In the genomic region with DNA sequence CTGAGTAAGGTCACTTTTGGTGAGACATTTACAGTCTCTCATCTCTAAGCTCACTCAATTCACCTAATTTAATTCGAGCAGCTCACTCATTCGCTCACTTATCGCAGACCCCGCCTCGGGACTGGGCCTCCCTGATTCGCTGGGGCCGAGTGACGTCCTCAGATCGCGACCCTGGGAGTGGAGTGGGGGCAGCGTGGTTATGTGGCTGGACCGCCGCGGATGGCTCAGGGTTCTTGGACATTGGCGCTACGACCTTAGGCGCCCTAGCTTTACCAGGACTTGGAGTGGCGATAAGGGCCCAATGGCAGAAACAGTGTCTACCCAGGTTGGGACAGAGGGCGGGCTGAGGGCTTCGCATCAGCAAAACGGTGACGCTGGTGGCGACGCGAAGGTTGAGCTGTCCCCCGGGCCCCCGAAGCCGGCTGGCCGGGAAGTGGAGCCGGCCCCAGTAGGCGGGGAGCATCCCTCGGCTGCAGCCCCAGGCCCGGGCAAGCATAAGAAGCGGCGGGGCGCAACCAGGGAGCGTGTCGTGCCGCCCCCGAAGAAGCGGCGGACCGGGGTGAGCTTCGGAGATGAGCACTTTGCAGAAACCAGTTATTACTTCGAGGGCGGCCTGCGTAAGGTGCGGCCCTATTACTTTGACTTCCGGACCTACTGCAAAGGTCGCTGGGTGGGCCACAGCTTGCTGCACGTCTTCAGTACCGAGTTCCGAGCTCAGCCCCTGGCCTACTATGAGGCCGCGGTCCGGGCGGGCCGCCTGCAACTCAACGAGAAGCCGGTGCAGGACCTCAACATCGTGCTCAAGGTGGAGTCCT, we compare ENCODE assay signal across 1 cellular context.
TF ChIP-seq lines count a peak whose summit lies in the region.

A gene with protein sequence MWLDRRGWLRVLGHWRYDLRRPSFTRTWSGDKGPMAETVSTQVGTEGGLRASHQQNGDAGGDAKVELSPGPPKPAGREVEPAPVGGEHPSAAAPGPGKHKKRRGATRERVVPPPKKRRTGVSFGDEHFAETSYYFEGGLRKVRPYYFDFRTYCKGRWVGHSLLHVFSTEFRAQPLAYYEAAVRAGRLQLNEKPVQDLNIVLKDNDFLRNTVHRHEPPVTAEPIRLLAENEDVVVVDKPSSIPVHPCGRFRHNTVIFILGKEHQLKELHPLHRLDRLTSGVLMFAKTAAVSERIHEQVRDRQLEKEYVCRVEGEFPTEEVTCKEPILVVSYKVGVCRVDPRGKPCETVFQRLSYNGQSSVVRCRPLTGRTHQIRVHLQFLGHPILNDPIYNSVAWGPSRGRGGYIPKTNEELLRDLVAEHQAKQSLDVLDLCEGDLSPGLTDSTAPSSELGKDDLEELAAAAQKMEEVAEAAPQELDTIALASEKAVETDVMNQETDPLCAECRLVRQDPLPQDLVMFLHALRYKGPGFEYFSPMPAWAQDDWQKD (plus strand): TSS at position 161 of the 815 bp plus-strand sequence. CDS start 39 bp downstream, at position 200.

TF ChIP-seq in HepG2, 621 proteins besides CTCF, POLR2A, EP300 and RAD21 (continued from another document and continues in another):
- TF ChIP-seq, protein P1, sequence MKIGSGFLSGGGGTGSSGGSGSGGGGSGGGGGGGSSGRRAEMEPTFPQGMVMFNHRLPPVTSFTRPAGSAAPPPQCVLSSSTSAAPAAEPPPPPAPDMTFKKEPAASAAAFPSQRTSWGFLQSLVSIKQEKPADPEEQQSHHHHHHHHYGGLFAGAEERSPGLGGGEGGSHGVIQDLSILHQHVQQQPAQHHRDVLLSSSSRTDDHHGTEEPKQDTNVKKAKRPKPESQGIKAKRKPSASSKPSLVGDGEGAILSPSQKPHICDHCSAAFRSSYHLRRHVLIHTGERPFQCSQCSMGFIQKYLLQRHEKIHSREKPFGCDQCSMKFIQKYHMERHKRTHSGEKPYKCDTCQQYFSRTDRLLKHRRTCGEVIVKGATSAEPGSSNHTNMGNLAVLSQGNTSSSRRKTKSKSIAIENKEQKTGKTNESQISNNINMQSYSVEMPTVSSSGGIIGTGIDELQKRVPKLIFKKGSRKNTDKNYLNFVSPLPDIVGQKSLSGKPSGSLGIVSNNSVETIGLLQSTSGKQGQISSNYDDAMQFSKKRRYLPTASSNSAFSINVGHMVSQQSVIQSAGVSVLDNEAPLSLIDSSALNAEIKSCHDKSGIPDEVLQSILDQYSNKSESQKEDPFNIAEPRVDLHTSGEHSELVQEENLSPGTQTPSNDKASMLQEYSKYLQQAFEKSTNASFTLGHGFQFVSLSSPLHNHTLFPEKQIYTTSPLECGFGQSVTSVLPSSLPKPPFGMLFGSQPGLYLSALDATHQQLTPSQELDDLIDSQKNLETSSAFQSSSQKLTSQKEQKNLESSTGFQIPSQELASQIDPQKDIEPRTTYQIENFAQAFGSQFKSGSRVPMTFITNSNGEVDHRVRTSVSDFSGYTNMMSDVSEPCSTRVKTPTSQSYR (CRISPR knock-in tag; IDR thresholded peaks at IDR 0.05; ENCODE audit: borderline replicate concordance), result peak; percentile 94
- TF ChIP-seq ZNF543 (CRISPR knock-in tag; IDR thresholded peaks at IDR 0.05) (0 out of 2 replicates have a peak, but pooled peaks have one; percentile 60), HCFC1 (IDR thresholded peaks at IDR 0.05; ENCODE audit: low read depth, low read length) (peak; percentile 63), DNMT1 (CRISPR knock-in tag; IDR thresholded peaks at IDR 0.05) (no peak), ADNP (CRISPR knock-in tag; IDR thresholded peaks at IDR 0.05) (no peak), NR2F6 (IDR thresholded peaks at IDR 0.05) (no peak), NR2F6 (CRISPR knock-in tag; IDR thresholded peaks at IDR 0.05) (0 out of 2 replicates have a peak, but pooled peaks have one; percentile 44), ATF7 (IDR thresholded peaks at IDR 0.05) (no peak), ATF7 (CRISPR knock-in tag; IDR thresholded peaks at IDR 0.05) (0 out of 2 replicates have a peak, but pooled peaks have one; percentile 37), CHD2 (IDR thresholded peaks at IDR 0.05; ENCODE audit: low read depth, low read length) (0 out of 2 replicates have a peak, but pooled peaks have one; percentile 51), HDAC2 (CRISPR knock-in tag; IDR thresholded peaks at IDR 0.05) (peak; percentile 84), ZNF878 (CRISPR knock-in tag; IDR thresholded peaks at IDR 0.05) (peak; percentile 60; the same call in 1 of the 2 replicates), SALL1 (CRISPR knock-in tag; IDR thresholded peaks at IDR 0.05) (peak; percentile 81), YEATS4 (CRISPR knock-in tag; IDR thresholded peaks at IDR 0.05; ENCODE audit: borderline replicate concordance) (peak; percentile 80; the same call in 1 of the 2 replicates), TCF7L2 (IDR thresholded peaks at IDR 0.05; ENCODE audit: low read depth, low read length) (no peak), KDM6A (CRISPR knock-in tag; IDR thresholded peaks at IDR 0.05; ENCODE audit: low read depth) (no peak), MED1 (CRISPR knock-in tag; IDR thresholded peaks at IDR 0.05) (peak; percentile 47; the same call in 1 of the 2 replicates), IRF2 (CRISPR knock-in tag; IDR thresholded peaks at IDR 0.05) (peak; percentile 91), SNAPC2 (CRISPR knock-in tag; IDR thresholded peaks at IDR 0.05) (peak; percentile 51; the same call in 1 of the 2 replicates), XRCC5 (optimal IDR thresholded peaks at IDR 0.05; ENCODE audit: low read length) (no peak), ZMYM4 (CRISPR knock-in tag; IDR thresholded peaks at IDR 0.05) (peak; percentile 94), NFYB (CRISPR knock-in tag; IDR thresholded peaks at IDR 0.05) (peak; percentile 83), HNF4A (CRISPR knock-in tag; IDR thresholded peaks at IDR 0.05) (0 out of 2 replicates have a peak, but pooled peaks have one; percentile 21)
- TF ChIP-seq, protein P2, sequence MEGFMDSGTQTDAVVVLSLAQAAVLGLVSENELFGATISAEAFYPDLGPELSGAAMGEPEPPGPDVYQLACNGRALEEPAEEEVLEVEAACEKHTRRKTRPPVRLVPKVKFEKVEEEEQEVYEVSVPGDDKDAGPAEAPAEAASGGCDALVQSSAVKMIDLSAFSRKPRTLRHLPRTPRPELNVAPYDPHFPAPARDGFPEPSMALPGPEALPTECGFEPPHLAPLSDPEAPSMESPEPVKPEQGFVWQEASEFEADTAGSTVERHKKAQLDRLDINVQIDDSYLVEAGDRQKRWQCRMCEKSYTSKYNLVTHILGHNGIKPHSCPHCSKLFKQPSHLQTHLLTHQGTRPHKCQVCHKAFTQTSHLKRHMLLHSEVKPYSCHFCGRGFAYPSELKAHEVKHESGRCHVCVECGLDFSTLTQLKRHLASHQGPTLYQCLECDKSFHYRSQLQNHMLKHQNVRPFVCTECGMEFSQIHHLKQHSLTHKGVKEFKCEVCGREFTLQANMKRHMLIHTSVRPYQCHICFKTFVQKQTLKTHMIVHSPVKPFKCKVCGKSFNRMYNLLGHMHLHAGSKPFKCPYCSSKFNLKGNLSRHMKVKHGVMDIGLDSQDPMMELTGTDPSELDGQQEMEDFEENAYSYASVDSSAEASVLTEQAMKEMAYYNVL (CRISPR knock-in tag; IDR thresholded peaks at IDR 0.05; ENCODE audit: borderline replicate concordance), result peak; percentile 55; the same call in 1 of the 2 replicates
- TF ChIP-seq, protein P3, sequence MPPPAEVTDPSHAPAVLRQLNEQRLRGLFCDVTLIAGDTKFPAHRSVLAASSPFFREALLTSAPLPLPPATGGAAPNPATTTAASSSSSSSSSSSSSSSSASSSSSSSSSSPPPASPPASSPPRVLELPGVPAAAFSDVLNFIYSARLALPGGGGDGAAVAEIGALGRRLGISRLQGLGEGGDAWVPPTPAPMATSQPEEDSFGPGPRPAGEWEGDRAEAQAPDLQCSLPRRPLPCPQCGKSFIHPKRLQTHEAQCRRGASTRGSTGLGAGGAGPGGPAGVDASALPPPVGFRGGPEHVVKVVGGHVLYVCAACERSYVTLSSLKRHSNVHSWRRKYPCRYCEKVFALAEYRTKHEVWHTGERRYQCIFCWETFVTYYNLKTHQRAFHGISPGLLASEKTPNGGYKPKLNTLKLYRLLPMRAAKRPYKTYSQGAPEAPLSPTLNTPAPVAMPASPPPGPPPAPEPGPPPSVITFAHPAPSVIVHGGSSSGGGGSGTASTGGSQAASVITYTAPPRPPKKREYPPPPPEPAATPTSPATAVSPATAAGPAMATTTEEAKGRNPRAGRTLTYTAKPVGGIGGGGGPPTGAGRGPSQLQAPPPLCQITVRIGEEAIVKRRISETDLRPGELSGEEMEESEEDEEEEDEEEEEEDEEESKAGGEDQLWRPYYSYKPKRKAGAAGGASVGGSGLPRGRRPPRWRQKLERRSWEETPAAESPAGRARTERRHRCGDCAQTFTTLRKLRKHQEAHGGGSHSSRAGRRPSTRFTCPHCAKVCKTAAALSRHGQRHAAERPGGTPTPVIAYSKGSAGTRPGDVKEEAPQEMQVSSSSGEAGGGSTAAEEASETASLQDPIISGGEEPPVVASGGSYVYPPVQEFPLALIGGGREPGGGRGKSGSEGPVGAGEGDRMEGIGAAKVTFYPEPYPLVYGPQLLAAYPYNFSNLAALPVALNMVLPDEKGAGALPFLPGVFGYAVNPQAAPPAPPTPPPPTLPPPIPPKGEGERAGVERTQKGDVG (CRISPR knock-in tag; IDR thresholded peaks at IDR 0.05; ENCODE audit: borderline replicate concordance), result 0 out of 2 replicates have a peak, but pooled peaks have one; percentile 59
- TF ChIP-seq, protein P4, sequence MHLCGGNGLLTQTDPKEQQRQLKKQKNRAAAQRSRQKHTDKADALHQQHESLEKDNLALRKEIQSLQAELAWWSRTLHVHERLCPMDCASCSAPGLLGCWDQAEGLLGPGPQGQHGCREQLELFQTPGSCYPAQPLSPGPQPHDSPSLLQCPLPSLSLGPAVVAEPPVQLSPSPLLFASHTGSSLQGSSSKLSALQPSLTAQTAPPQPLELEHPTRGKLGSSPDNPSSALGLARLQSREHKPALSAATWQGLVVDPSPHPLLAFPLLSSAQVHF (CRISPR knock-in tag; IDR thresholded peaks at IDR 0.05), result no peak
- TF ChIP-seq, protein P5, sequence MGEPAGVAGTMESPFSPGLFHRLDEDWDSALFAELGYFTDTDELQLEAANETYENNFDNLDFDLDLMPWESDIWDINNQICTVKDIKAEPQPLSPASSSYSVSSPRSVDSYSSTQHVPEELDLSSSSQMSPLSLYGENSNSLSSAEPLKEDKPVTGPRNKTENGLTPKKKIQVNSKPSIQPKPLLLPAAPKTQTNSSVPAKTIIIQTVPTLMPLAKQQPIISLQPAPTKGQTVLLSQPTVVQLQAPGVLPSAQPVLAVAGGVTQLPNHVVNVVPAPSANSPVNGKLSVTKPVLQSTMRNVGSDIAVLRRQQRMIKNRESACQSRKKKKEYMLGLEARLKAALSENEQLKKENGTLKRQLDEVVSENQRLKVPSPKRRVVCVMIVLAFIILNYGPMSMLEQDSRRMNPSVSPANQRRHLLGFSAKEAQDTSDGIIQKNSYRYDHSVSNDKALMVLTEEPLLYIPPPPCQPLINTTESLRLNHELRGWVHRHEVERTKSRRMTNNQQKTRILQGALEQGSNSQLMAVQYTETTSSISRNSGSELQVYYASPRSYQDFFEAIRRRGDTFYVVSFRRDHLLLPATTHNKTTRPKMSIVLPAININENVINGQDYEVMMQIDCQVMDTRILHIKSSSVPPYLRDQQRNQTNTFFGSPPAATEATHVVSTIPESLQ (CRISPR knock-in tag; conservative IDR thresholded peaks at IDR 0.05), result 0 out of 2 replicates have a peak, but pooled peaks have one; percentile 46
- TF ChIP-seq, protein P6, sequence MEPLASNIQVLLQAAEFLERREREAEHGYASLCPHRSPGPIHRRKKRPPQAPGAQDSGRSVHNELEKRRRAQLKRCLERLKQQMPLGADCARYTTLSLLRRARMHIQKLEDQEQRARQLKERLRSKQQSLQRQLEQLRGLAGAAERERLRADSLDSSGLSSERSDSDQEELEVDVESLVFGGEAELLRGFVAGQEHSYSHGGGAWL (CRISPR knock-in tag; IDR thresholded peaks at IDR 0.05), result peak; percentile 84
- TF ChIP-seq, protein P7, sequence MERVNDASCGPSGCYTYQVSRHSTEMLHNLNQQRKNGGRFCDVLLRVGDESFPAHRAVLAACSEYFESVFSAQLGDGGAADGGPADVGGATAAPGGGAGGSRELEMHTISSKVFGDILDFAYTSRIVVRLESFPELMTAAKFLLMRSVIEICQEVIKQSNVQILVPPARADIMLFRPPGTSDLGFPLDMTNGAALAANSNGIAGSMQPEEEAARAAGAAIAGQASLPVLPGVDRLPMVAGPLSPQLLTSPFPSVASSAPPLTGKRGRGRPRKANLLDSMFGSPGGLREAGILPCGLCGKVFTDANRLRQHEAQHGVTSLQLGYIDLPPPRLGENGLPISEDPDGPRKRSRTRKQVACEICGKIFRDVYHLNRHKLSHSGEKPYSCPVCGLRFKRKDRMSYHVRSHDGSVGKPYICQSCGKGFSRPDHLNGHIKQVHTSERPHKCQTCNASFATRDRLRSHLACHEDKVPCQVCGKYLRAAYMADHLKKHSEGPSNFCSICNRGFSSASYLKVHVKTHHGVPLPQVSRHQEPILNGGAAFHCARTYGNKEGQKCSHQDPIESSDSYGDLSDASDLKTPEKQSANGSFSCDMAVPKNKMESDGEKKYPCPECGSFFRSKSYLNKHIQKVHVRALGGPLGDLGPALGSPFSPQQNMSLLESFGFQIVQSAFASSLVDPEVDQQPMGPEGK (CRISPR knock-in tag; IDR thresholded peaks at IDR 0.05), result peak; percentile 92
- TF ChIP-seq, protein P8, sequence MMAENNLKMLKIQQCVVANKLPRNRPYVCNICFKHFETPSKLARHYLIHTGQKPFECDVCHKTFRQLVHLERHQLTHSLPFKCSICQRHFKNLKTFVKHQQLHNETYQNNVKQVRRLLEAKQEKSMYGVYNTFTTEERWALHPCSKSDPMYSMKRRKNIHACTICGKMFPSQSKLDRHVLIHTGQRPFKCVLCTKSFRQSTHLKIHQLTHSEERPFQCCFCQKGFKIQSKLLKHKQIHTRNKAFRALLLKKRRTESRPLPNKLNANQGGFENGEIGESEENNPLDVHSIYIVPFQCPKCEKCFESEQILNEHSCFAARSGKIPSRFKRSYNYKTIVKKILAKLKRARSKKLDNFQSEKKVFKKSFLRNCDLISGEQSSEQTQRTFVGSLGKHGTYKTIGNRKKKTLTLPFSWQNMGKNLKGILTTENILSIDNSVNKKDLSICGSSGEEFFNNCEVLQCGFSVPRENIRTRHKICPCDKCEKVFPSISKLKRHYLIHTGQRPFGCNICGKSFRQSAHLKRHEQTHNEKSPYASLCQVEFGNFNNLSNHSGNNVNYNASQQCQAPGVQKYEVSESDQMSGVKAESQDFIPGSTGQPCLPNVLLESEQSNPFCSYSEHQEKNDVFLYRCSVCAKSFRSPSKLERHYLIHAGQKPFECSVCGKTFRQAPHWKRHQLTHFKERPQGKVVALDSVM (CRISPR knock-in tag; IDR thresholded peaks at IDR 0.05), result 0 out of 2 replicates have a peak, but pooled peaks have one; percentile 34
